Comparison of ENCODE assay signal across 1 cellular context in genomic region chr22:19478466-19479357, GRCh38.
TF ChIP-seq lines count a peak whose summit lies in the region.

UFD1 (minus strand) TSS chr22:19479193; CDS start chr22:19479085, 108 bp downstream.

TF ChIP-seq in HEK293, 187 proteins besides CTCF, POLR2A, EP300 and RAD21 (continued from another document):
- TF ChIP-seq, protein P1, sequence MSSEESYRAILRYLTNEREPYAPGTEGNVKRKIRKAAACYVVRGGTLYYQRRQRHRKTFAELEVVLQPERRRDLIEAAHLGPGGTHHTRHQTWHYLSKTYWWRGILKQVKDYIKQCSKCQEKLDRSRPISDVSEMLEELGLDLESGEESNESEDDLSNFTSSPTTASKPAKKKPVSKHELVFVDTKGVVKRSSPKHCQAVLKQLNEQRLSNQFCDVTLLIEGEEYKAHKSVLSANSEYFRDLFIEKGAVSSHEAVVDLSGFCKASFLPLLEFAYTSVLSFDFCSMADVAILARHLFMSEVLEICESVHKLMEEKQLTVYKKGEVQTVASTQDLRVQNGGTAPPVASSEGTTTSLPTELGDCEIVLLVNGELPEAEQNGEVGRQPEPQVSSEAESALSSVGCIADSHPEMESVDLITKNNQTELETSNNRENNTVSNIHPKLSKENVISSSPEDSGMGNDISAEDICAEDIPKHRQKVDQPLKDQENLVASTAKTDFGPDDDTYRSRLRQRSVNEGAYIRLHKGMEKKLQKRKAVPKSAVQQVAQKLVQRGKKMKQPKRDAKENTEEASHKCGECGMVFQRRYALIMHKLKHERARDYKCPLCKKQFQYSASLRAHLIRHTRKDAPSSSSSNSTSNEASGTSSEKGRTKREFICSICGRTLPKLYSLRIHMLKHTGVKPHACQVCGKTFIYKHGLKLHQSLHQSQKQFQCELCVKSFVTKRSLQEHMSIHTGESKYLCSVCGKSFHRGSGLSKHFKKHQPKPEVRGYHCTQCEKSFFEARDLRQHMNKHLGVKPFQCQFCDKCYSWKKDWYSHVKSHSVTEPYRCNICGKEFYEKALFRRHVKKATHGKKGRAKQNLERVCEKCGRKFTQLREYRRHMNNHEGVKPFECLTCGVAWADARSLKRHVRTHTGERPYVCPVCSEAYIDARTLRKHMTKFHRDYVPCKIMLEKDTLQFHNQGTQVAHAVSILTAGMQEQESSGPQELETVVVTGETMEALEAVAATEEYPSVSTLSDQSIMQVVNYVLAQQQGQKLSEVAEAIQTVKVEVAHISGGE (tag by site-specific recombination; conservative IDR thresholded peaks at IDR 0.05; ENCODE audit: low read depth) = peak; percentile 94
- 0 out of 2 replicates have a peak, but pooled peaks have one; percentile 59 for TF ChIP-seq KLF17 (tag by site-specific recombination; IDR thresholded peaks at IDR 0.05)
- TF ChIP-seq, protein P2, sequence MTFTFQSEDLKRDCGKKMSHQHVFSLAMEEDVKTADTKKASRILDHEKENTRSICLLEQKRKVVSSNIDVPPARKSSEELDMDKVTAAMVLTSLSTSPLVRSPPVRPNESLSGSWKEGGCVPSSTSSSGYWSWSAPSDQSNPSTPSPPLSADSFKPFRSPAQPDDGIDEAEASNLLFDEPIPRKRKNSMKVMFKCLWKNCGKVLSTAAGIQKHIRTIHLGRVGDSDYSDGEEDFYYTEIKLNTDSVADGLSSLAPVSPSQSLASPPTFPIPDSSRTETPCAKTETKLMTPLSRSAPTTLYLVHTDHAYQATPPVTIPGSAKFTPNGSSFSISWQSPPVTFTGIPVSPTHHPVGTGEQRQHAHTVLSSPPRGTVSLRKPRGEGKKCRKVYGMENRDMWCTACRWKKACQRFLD (tag by site-specific recombination; IDR thresholded peaks at IDR 0.05) = 0 out of 2 replicates have a peak, but pooled peaks have one; percentile 32
- peak; percentile 80 for TF ChIP-seq ZNF341 (tag by site-specific recombination; IDR thresholded peaks at IDR 0.05; ENCODE audit: low read depth)
- 0 out of 2 replicates have a peak, but pooled peaks have one; percentile 26 for TF ChIP-seq ZNF501 (tag by site-specific recombination; IDR thresholded peaks at IDR 0.05)
- TF ChIP-seq ZNF157 (tag by site-specific recombination; IDR thresholded peaks at IDR 0.05) = no peak
- no peak for TF ChIP-seq HOXA7 (CRISPR knock-in tag; IDR thresholded peaks at IDR 0.05; ENCODE audit: borderline replicate concordance)
- no peak for TF ChIP-seq ZNF112 (tag by site-specific recombination; IDR thresholded peaks at IDR 0.05)
- peak; percentile 61 for TF ChIP-seq SP2 (tag by site-specific recombination; IDR thresholded peaks at IDR 0.05)
- peak; percentile 70 for TF ChIP-seq ZEB2 (tag by site-specific recombination; IDR thresholded peaks at IDR 0.05)
- no peak for TF ChIP-seq PRDM1 (tag by site-specific recombination; IDR thresholded peaks at IDR 0.05)
- TF ChIP-seq, protein P3, sequence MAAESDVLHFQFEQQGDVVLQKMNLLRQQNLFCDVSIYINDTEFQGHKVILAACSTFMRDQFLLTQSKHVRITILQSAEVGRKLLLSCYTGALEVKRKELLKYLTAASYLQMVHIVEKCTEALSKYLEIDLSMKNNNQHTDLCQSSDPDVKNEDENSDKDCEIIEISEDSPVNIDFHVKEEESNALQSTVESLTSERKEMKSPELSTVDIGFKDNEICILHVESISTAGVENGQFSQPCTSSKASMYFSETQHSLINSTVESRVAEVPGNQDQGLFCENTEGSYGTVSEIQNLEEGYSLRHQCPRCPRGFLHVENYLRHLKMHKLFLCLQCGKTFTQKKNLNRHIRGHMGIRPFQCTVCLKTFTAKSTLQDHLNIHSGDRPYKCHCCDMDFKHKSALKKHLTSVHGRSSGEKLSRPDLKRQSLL (tag by site-specific recombination; IDR thresholded peaks at IDR 0.05) = no peak; the same call in 1 of the 2 replicates
- no peak for TF ChIP-seq ZXDB (tag by site-specific recombination; IDR thresholded peaks at IDR 0.05)
- no peak; the same call in 1 of the 2 replicates for TF ChIP-seq BCL11B (tag by site-specific recombination; IDR thresholded peaks at IDR 0.05; ENCODE audit: low read depth)
- 0 out of 2 replicates have a peak, but pooled peaks have one; percentile 23 for TF ChIP-seq ZNF10 (tag by site-specific recombination; IDR thresholded peaks at IDR 0.05)
- no peak for TF ChIP-seq ZNF311 (tag by site-specific recombination; IDR thresholded peaks at IDR 0.05; ENCODE audit: borderline replicate concordance)
- TF ChIP-seq, protein P4, sequence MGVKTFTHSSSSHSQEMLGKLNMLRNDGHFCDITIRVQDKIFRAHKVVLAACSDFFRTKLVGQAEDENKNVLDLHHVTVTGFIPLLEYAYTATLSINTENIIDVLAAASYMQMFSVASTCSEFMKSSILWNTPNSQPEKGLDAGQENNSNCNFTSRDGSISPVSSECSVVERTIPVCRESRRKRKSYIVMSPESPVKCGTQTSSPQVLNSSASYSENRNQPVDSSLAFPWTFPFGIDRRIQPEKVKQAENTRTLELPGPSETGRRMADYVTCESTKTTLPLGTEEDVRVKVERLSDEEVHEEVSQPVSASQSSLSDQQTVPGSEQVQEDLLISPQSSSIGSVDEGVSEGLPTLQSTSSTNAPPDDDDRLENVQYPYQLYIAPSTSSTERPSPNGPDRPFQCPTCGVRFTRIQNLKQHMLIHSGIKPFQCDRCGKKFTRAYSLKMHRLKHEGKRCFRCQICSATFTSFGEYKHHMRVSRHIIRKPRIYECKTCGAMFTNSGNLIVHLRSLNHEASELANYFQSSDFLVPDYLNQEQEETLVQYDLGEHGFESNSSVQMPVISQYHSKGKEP (tag by site-specific recombination; IDR thresholded peaks at IDR 0.05) = peak; percentile 20; the same call in 1 of the 2 replicates
- TF ChIP-seq ZSCAN16 (tag by site-specific recombination; IDR thresholded peaks at IDR 0.05) = no peak
- no peak for TF ChIP-seq HOXC10 (CRISPR knock-in tag; IDR thresholded peaks at IDR 0.05)
- TF ChIP-seq PRDM10 (tag by site-specific recombination; IDR thresholded peaks at IDR 0.05) = peak; percentile 100
- 0 out of 2 replicates have a peak, but pooled peaks have one; percentile 50 for TF ChIP-seq ZBTB7A (tag by site-specific recombination; IDR thresholded peaks at IDR 0.05; ENCODE audit: low read depth)
- 0 out of 2 replicates have a peak, but pooled peaks have one; percentile 28 for TF ChIP-seq SALL2 (tag by site-specific recombination; IDR thresholded peaks at IDR 0.05; ENCODE audit: borderline replicate concordance)
- peak; percentile 66 for TF ChIP-seq SP7 (tag by site-specific recombination; IDR thresholded peaks at IDR 0.05)
- TF ChIP-seq KLF16 (tag by site-specific recombination; IDR thresholded peaks at IDR 0.05) = peak; percentile 70; the same call in 1 of the 2 replicates
- peak; percentile 88 for TF ChIP-seq KLF8 (tag by site-specific recombination; IDR thresholded peaks at IDR 0.05)
